In the genomic region with DNA sequence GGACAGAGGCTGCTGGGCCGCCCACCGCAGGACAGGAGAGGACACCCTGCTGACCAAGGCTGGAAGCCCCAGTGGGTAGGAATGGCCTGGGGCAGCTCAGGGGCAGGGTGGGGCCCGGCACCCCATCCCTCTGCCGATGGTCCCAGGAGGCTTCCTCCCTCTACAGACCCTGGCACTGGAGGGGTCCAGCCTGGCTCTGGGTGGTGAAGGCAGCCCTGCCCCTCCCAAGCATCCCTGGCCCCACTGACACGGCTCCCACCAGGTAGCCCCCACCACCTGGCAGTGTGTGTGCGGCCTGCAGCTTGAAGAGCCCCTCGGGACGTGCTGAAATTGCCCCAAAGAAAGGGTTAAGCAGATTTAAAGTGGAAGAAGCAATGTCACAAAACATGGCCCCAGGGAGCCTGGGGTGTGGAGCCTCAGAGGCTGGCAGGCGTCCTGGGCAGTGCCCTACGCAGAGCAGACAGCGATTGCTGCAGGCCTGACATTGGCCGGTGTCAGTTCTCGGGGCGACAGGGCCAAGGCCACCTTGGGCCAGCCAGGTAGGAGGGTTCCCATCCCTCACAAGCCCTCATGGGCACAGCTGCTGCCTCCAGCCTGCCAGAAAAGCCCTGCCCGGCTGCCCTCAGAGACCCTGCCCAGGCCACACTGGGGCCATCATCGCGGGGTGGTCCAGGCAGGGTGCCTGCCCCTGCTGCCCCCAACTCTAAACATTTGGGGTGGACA, we compare ENCODE assay signal across 26 cellular contexts.
DNase-seq lines count a peak whose midpoint lies in the region; ATAC-seq and TF ChIP-seq lines count a peak whose summit lies in the region.
"Had no signal": no experiment of that assay in that cellular context is flagged by ENCODE, and none has a peak within 500 bp of the region (broad histone marks: within the 10 kb centered on the region; RNA-seq: fewer than 3 reads in every experiment).

No MANE protein-coding gene starts in this region.

- H3K4me2 ChIP-seq in PC-3 (ENCODE audit: low read length): no peak overlapping the region

- TF ChIP-seq CTCF in right atrium auricular region (IDR thresholded peaks at IDR 0.05): no peak
- no peak for TF ChIP-seq CTCF in PC-3 (conservative IDR thresholded peaks at IDR 0.05; ENCODE audit: low read depth, low read length)
- TF ChIP-seq CTCF in suprapubic skin (IDR thresholded peaks at IDR 0.05): no peak

- H3K4me1 ChIP-seq in right atrium auricular region (no peaks in the 10 kb centered on the region), PC-3 (ENCODE audit: insufficient read depth, low read length) (peaks cover 19% of the 10 kb centered on the region; the same call in 1 of the 2 replicates), suprapubic skin (peaks cover 11% of the 10 kb centered on the region)
- H3K4me1 ChIP-seq: left lung, prostate gland had no signal

- H4K20me1 ChIP-seq in PC-3 (ENCODE audit: low read length): no peaks in the 10 kb centered on the region

- POLR2A ChIA-PET in PC-3 (lab: Charles Lee; ENCODE audit: unreplicated experiment): no interaction called here

- no peak overlapping the region for H3K9ac ChIP-seq in PC-3 (ENCODE audit: low read length)

- H3K27ac ChIP-seq in right atrium auricular region (no peak overlapping the region), PC-3 (ENCODE audit: low read length) (no peak overlapping the region), suprapubic skin (no peak overlapping the region)
- H3K27ac ChIP-seq: left lung, neutrophil, prostate gland, SJCRH30, upper lobe of left lung had no signal

- intact Hi-C loops in Right ventricle myocardium superior (cut with DNase I): no loop called here
- intact Hi-C loops in PC-3 (cut with micrococcal nuclease): no loop called here

- ATAC-seq in Right ventricle myocardium superior (ENCODE audit: poor library complexity) (no peak), PC-3 (0 out of 2 replicates have a peak, but pooled peaks have one; percentile 9), GM18870 (IDR thresholded peaks at IDR 0.05; ENCODE audit: unreplicated experiment) (no peak), HG03159 (IDR thresholded peaks at IDR 0.05; ENCODE audit: unreplicated experiment) (no peak), HG02588 (IDR thresholded peaks at IDR 0.05; ENCODE audit: unreplicated experiment) (no peak)
- ATAC-seq: stimulated activated naive B cell treated with anti-CD40 and anti-IgM and Interleukin-4, amounts not matched to agents 10 μg/mL and 1 μg/mL and 100 μg/mL, for 72 hours had no signal

- no peaks in the 10 kb centered on the region for H3K9me2 ChIP-seq in PC-3 (replicated peaks; ENCODE audit: low read length)

- no peak for TF ChIP-seq POLR2A in suprapubic skin (IDR thresholded peaks at IDR 0.05)

- H3K4me3 ChIP-seq in right atrium auricular region: no peak overlapping the region
- no peak overlapping the region for H3K4me3 ChIP-seq in PC-3 (ENCODE audit: low read length)
- no peak overlapping the region for H3K4me3 ChIP-seq in suprapubic skin
- H3K4me3 ChIP-seq: left lung, prostate gland, SJCRH30, upper lobe of left lung had no signal

- 44% methylated on average over 10 of the region's 17 CpGs for WGBS in suprapubic skin

- no peak overlapping the region for H2AFZ ChIP-seq in PC-3 (ENCODE audit: low read length)

- no peaks in the 10 kb centered on the region for H3F3A ChIP-seq in PC-3 (ENCODE audit: low read length, unreplicated experiment)

- no peaks in the 10 kb centered on the region for H3K27me3 ChIP-seq in right atrium auricular region
- H3K27me3 ChIP-seq in PC-3 (ENCODE audit: low read length): no peaks in the 10 kb centered on the region
- peaks cover 39% of the 10 kb centered on the region for H3K27me3 ChIP-seq in suprapubic skin
- H3K27me3 ChIP-seq: upper lobe of left lung had no signal

- H3K9me3 ChIP-seq in right atrium auricular region: no peaks in the 10 kb centered on the region
- H3K9me3 ChIP-seq in PC-3 (ENCODE audit: low read length): no peaks in the 10 kb centered on the region
- no peaks in the 10 kb centered on the region for H3K9me3 ChIP-seq in suprapubic skin
- H3K9me3 ChIP-seq: Caco-2, left lung, neutrophil, prostate gland, SJCRH30, upper lobe of left lung had no signal

- DNase-seq in Right ventricle myocardium superior (peak; percentile 29), right atrium auricular region (ENCODE audit: low spot score) (no peak), PC-3 (no peak), iPS-NIHi11 (ENCODE audit: low spot score) (peak; percentile 16), suprapubic skin (ENCODE audit: low spot score in 2 of 2) (peak; percentile 48 to 56)
- DNase-seq: activated B cell treated with CpG ODN at 0.5 μM for 24 hours; activated naive CD4-positive, alpha-beta T cell treated with anti-CD3 and anti-CD28 coated beads for 36 hours; activated T-cell treated with anti-CD3 and anti-CD28 coated beads, Interleukin-2, amount 50 U/mL, for 72 hours; amniotic stem cell; Caco-2; DMS53; HCEC 1CT; MV-4-11; NCI-H2107; NCI-H446; NCI-H748 treated with DMSO at 0.1 percent for 48 hours; SJCRH30; stimulated activated naive B cell treated with anti-CD40 and anti-IgM and Interleukin-4, amounts not matched to agents 10 μg/mL and 1 μg/mL and 100 μg/mL, for 72 hours; substantia nigra had no signal

- no peaks in the 10 kb centered on the region for H3K79me2 ChIP-seq in PC-3 (ENCODE audit: low read length)

- BruUV-seq in PC-3 (replicated peaks; lab: Mats Ljungman, UMichigan): no TSS peak

- H3K36me3 ChIP-seq in right atrium auricular region (no peaks in the 10 kb centered on the region), PC-3 (ENCODE audit: low read depth, low read length) (no peaks in the 10 kb centered on the region), suprapubic skin (no peaks in the 10 kb centered on the region)
- H3K36me3 ChIP-seq: left lung, neutrophil, prostate gland, SJCRH30, upper lobe of left lung had no signal

- CTCF ChIA-PET in PC-3 (lab: Charles Lee): no interaction called here

- no peak for TF ChIP-seq EP300 in suprapubic skin (IDR thresholded peaks at IDR 0.05)

Comparison
In these comparisons a context has a peak if more than half of its experiments do, and no peak if none do; other contexts are left out.
1. DNase-seq: peak in Right ventricle myocardium superior (single experiment), iPS-NIHi11 (single experiment) and suprapubic skin (2 of 2); none in right atrium auricular region (single experiment) and PC-3 (single experiment).